In the genomic region with DNA sequence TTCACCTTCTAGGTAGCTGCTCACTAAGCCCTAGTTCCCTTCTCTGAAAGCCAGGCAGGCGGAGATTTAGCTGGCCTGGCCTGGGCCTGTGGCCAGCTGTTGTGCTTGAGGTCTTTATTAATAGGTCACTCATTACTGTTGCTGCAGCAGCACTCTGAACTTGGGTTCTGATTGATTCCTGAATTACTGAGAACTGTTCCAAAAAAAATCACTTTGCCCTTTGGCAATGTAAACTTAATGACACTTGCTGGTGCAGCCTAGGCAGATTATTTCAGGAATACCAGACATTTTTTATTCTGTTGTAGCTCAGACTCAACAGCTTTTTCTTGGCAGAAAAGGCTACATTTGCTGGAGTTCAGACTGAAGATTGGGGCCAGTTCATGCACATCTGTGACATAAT, we compare ENCODE assay signal across 1 cellular context.
TF ChIP-seq lines count a peak whose summit lies in the region.

No MANE protein-coding gene starts in this region.

TF ChIP-seq in GM12878, 131 proteins besides CTCF, POLR2A, EP300 and RAD21:
- TF ChIP-seq MTA3 (IDR thresholded peaks at IDR 0.05; ENCODE audit: borderline replicate concordance, low read length) (no peak), RCOR1 (conservative IDR thresholded peaks at IDR 0.05; ENCODE audit: low read depth, low read length) (no peak), ATF7 (IDR thresholded peaks at IDR 0.05; ENCODE audit: low read depth) (no peak), CEBPB (IDR thresholded peaks at IDR 0.05; ENCODE audit: borderline replicate concordance in 1 of 2, low read depth in 2 of 2, low read length in 2 of 2) (no peak), SREBF2 (IDR thresholded peaks at IDR 0.05; ENCODE audit: low read length) (no peak), ETV6 (conservative IDR thresholded peaks at IDR 0.05 in 1 of 2, IDR thresholded peaks at IDR 0.05 in 1 of 2; ENCODE audit: borderline replicate concordance in 1 of 2, low read depth in 1 of 2) (no peak)
